In the genomic region with DNA sequence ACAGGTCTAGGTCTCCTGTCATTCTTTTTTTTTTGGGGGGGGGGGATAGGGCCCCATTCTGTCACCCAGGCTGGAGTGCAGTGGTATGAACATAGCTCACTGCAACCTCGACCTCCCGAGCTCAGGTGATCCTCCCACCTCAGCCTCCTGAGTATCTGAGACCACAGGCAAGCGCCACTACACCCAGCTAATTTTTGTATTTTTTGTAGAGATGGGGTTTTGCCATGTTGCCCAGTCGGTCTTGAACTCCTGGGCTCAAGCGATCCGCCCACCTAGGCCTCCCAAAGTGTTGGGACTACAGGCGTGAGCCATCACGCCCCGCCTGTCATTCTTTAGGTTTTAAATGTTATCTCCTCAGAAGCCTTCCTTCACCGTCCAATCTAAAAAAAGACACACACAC, we compare ENCODE assay signal across 1 cellular context.
TF ChIP-seq lines count a peak whose summit lies in the region.

No MANE protein-coding gene starts in this region.

TF ChIP-seq in SK-N-SH, 30 proteins besides CTCF, POLR2A, EP300 and RAD21 (continued from another document):
- TF ChIP-seq, protein P1, sequence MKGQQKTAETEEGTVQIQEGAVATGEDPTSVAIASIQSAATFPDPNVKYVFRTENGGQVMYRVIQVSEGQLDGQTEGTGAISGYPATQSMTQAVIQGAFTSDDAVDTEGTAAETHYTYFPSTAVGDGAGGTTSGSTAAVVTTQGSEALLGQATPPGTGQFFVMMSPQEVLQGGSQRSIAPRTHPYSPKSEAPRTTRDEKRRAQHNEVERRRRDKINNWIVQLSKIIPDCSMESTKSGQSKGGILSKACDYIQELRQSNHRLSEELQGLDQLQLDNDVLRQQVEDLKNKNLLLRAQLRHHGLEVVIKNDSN (IDR thresholded peaks at IDR 0.05; ENCODE audit: borderline replicate concordance, low read depth): no peak
- TF ChIP-seq RXRA (IDR thresholded peaks at IDR 0.05; ENCODE audit: borderline replicate concordance, low read depth) (no peak), SIN3A (IDR thresholded peaks at IDR 0.05; ENCODE audit: borderline replicate concordance, low read depth, low read length) (no peak), NFIC (IDR thresholded peaks at IDR 0.05; ENCODE audit: borderline replicate concordance) (no peak), MEF2A (IDR thresholded peaks at IDR 0.05; ENCODE audit: borderline replicate concordance, low read depth) (no peak)
- TF ChIP-seq, protein P2, sequence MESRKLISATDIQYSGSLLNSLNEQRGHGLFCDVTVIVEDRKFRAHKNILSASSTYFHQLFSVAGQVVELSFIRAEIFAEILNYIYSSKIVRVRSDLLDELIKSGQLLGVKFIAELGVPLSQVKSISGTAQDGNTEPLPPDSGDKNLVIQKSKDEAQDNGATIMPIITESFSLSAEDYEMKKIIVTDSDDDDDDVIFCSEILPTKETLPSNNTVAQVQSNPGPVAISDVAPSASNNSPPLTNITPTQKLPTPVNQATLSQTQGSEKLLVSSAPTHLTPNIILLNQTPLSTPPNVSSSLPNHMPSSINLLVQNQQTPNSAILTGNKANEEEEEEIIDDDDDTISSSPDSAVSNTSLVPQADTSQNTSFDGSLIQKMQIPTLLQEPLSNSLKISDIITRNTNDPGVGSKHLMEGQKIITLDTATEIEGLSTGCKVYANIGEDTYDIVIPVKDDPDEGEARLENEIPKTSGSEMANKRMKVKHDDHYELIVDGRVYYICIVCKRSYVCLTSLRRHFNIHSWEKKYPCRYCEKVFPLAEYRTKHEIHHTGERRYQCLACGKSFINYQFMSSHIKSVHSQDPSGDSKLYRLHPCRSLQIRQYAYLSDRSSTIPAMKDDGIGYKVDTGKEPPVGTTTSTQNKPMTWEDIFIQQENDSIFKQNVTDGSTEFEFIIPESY (IDR thresholded peaks at IDR 0.05; ENCODE audit: borderline replicate concordance, low read depth): no peak
- TF ChIP-seq, protein P3, sequence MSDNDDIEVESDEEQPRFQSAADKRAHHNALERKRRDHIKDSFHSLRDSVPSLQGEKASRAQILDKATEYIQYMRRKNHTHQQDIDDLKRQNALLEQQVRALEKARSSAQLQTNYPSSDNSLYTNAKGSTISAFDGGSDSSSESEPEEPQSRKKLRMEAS (IDR thresholded peaks at IDR 0.05; ENCODE audit: low read depth): no peak
- TF ChIP-seq, protein P4, sequence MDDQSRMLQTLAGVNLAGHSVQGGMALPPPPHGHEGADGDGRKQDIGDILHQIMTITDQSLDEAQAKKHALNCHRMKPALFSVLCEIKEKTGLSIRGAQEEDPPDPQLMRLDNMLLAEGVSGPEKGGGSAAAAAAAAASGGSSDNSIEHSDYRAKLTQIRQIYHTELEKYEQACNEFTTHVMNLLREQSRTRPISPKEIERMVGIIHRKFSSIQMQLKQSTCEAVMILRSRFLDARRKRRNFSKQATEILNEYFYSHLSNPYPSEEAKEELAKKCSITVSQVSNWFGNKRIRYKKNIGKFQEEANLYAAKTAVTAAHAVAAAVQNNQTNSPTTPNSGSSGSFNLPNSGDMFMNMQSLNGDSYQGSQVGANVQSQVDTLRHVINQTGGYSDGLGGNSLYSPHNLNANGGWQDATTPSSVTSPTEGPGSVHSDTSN (IDR thresholded peaks at IDR 0.05): no peak
